ENCODE assay signal across 22 cellular contexts in the genomic region with DNA sequence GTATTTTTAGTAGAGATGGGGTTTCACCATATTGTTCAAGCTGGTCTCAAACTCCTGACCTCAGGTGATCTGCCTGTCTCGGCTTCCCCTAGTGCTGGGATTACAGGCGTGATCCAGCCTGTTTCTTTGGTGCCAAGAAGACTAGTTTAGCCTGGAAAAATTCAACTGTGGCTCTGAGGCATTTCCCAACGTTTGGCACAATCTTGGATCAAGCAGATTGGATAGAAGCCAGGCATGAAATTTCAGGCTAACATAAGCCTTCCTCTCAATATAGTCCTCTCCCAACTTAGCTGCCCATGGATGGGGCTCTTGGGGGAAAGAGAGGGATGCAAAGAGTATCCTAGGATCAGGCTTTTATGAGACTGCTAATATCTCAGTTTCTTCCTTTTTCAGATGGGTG. TPM values are rescaled to one million over a fixed set of nuclear protein-coding genes. Genes with fewer than 3 reads are reported as not detected.
DNase-seq lines count a peak whose midpoint lies in the region; ATAC-seq and TF ChIP-seq lines count a peak whose summit lies in the region.
"Had no signal": no experiment of that assay in that cellular context is flagged by ENCODE, and none has a peak within 500 bp of the region (broad histone marks: within the 10 kb centered on the region; RNA-seq: fewer than 3 reads in every experiment).

No MANE protein-coding gene starts in this region.

- POLR2A ChIA-PET in CD8-positive, alpha-beta T cell (lab: Charles Lee): no interaction called here
- POLR2A ChIA-PET in activated CD4-positive, alpha-beta memory T cell treated with anti-CD3 and anti-CD28 coated beads for 36 hours (lab: Charles Lee): no interaction called here

- H3K9me3 Mint-ChIP-seq in activated naive CD4-positive, alpha-beta T cell treated with anti-CD3 and anti-CD28 coated beads, Interleukin-2, amount 50 U/mL, for 24 hours: no peaks in the 10 kb centered on the region
- no peaks in the 10 kb centered on the region for H3K9me3 Mint-ChIP-seq in CD8-positive, alpha-beta T cell
- no peaks in the 10 kb centered on the region for H3K9me3 Mint-ChIP-seq in effector memory CD8-positive, alpha-beta T cell
- H3K9me3 Mint-ChIP-seq in activated CD4-positive, alpha-beta memory T cell treated with anti-CD3 and anti-CD28 coated beads for 36 hours: no peaks in the 10 kb centered on the region
- H3K9me3 Mint-ChIP-seq: neural progenitor cell had no signal

- intact Hi-C loops in CD8-positive, alpha-beta T cell (cut with DNase I, micrococcal nuclease): loop anchor here in 1 of 2 experiments (5.0 kb wide), 1 partner anchor 155 kb away; no protein-coding TSS in a partner anchor
- intact Hi-C loops in activated CD4-positive, alpha-beta memory T cell treated with anti-CD3 and anti-CD28 coated beads for 36 hours (cut with micrococcal nuclease): no loop called here

- H3K4me3 Mint-ChIP-seq in activated naive CD4-positive, alpha-beta T cell treated with anti-CD3 and anti-CD28 coated beads, Interleukin-2, amount 50 U/mL, for 24 hours: no peak overlapping the region
- H3K4me3 Mint-ChIP-seq in CD8-positive, alpha-beta T cell: no peak overlapping the region
- no peak overlapping the region for H3K4me3 Mint-ChIP-seq in effector memory CD8-positive, alpha-beta T cell
- no peak overlapping the region for H3K4me3 Mint-ChIP-seq in activated CD4-positive, alpha-beta memory T cell treated with anti-CD3 and anti-CD28 coated beads for 36 hours
- H3K4me3 Mint-ChIP-seq: activated CD4-positive, alpha-beta T cell treated with anti-CD3 and anti-CD28 coated beads, Interleukin-2, amount 10 ng/mL, durations not matched to agents 24 days and 14 days; neural progenitor cell had no signal

- no peak for TF ChIP-seq CTCF in CD8-positive, alpha-beta T cell (IDR thresholded peaks at IDR 0.05)
- TF ChIP-seq CTCF in omental fat pad (IDR thresholded peaks at IDR 0.05): no peak

- H3K36me3 Mint-ChIP-seq in activated naive CD4-positive, alpha-beta T cell treated with anti-CD3 and anti-CD28 coated beads, Interleukin-2, amount 50 U/mL, for 24 hours: peaks cover 30% of the 10 kb centered on the region
- H3K36me3 Mint-ChIP-seq in CD8-positive, alpha-beta T cell: peaks cover 65% of the 10 kb centered on the region
- H3K36me3 Mint-ChIP-seq in effector memory CD8-positive, alpha-beta T cell (ENCODE audit: insufficient read depth): peaks cover 66% of the 10 kb centered on the region
- peaks cover 33% of the 10 kb centered on the region for H3K36me3 Mint-ChIP-seq in activated CD4-positive, alpha-beta memory T cell treated with anti-CD3 and anti-CD28 coated beads for 36 hours
- H3K36me3 Mint-ChIP-seq: neural progenitor cell had no signal

- H3K27ac ChIP-seq in CD8-positive, alpha-beta T cell (ENCODE audit: low read depth, low read length): no peak overlapping the region
- H3K27ac ChIP-seq: neural progenitor cell had no signal

- H3K9me3 ChIP-seq in CD8-positive, alpha-beta T cell (ENCODE audit: low read length): no peaks in the 10 kb centered on the region

- H3K27ac Mint-ChIP-seq in activated naive CD4-positive, alpha-beta T cell treated with anti-CD3 and anti-CD28 coated beads, Interleukin-2, amount 50 U/mL, for 24 hours: peak overlapping the region; percentile 83
- peak overlapping the region; percentile 37 for H3K27ac Mint-ChIP-seq in CD8-positive, alpha-beta T cell
- peak overlapping the region; percentile 35 to 66 for H3K27ac Mint-ChIP-seq in effector memory CD8-positive, alpha-beta T cell
- no peak overlapping the region for H3K27ac Mint-ChIP-seq in activated CD4-positive, alpha-beta memory T cell treated with anti-CD3 and anti-CD28 coated beads for 36 hours
- H3K27ac Mint-ChIP-seq: activated CD4-positive, alpha-beta T cell treated with anti-CD3 and anti-CD28 coated beads, Interleukin-2, amount 10 ng/mL, durations not matched to agents 24 days and 14 days; neural progenitor cell had no signal

- no peaks in the 10 kb centered on the region for H3K27me3 Mint-ChIP-seq in activated naive CD4-positive, alpha-beta T cell treated with anti-CD3 and anti-CD28 coated beads, Interleukin-2, amount 50 U/mL, for 24 hours
- no peaks in the 10 kb centered on the region for H3K27me3 Mint-ChIP-seq in CD8-positive, alpha-beta T cell (ENCODE audit: low read depth)
- no peaks in the 10 kb centered on the region for H3K27me3 Mint-ChIP-seq in effector memory CD8-positive, alpha-beta T cell
- H3K27me3 Mint-ChIP-seq in activated CD4-positive, alpha-beta memory T cell treated with anti-CD3 and anti-CD28 coated beads for 36 hours: no peaks in the 10 kb centered on the region
- H3K27me3 Mint-ChIP-seq: activated CD4-positive, alpha-beta T cell treated with anti-CD3 and anti-CD28 coated beads, Interleukin-2, amount 10 ng/mL, durations not matched to agents 24 days and 14 days had no signal

- peaks cover 49% of the 10 kb centered on the region for H3K4me1 Mint-ChIP-seq in activated naive CD4-positive, alpha-beta T cell treated with anti-CD3 and anti-CD28 coated beads, Interleukin-2, amount 50 U/mL, for 24 hours
- peaks cover 51% of the 10 kb centered on the region for H3K4me1 Mint-ChIP-seq in CD8-positive, alpha-beta T cell (ENCODE audit: low read depth)
- peaks cover 25 to 30% of the 10 kb centered on the region in 2 donors for H3K4me1 Mint-ChIP-seq in effector memory CD8-positive, alpha-beta T cell (ENCODE audit: low read depth in 2 of 2)
- peaks cover 34% of the 10 kb centered on the region for H3K4me1 Mint-ChIP-seq in activated CD4-positive, alpha-beta memory T cell treated with anti-CD3 and anti-CD28 coated beads for 36 hours (ENCODE audit: low read depth)

- H3K4me1 ChIP-seq in CD8-positive, alpha-beta T cell (ENCODE audit: insufficient read depth, low read length): peaks cover 26% of the 10 kb centered on the region
- H3K4me1 ChIP-seq: neural progenitor cell had no signal

- no peak for ATAC-seq in CD8-positive, alpha-beta T cell
- ATAC-seq in effector memory CD8-positive, alpha-beta T cell (replicated peaks): no peak
- ATAC-seq in omental fat pad (ENCODE audit: low FRiP score): peak; percentile 17
- ATAC-seq: HCT116 had no signal

- CTCF ChIA-PET in CD8-positive, alpha-beta T cell (lab: Charles Lee): interaction anchor here (1.3 kb wide), 1 partner anchor 50 kb away, joined by 3 read pairs; no protein-coding TSS in a partner anchor
- CTCF ChIA-PET in activated CD4-positive, alpha-beta memory T cell treated with anti-CD3 and anti-CD28 coated beads for 36 hours (lab: Charles Lee): no interaction called here

- DNase-seq in activated naive CD4-positive, alpha-beta T cell treated with Interleukin-2 at 50 U/mL for 16 hours: no peak
- DNase-seq in CD8-positive, alpha-beta T cell: no peak
- no peak for DNase-seq in effector memory CD8-positive, alpha-beta T cell
- no peak for DNase-seq in omental fat pad (ENCODE audit: low spot score)
- DNase-seq in NAMALWA (ENCODE audit: low spot score): no peak
- DNase-seq in activated CD4-positive, alpha-beta memory T cell treated with anti-CD3 and anti-CD28 coated beads for 36 hours: no peak
- no peak for DNase-seq in NCI-H1694 treated with DMSO at 0.1 percent for 48 hours (lab: John Stamatoyannopoulos, UW)
- DNase-seq: activated CD4-positive, alpha-beta T cell treated with anti-CD3 and anti-CD28 coated beads, Interleukin-2, amount 10 ng/mL, durations not matched to agents 24 days and 14 days; activated CD8-positive, alpha-beta memory T cell treated with anti-CD3 and anti-CD28 coated beads, Interleukin-2, amount 50 U/mL, for 4 hours; activated effector memory CD4-positive, alpha-beta T cell treated with anti-CD3 and anti-CD28 coated beads, Interleukin-2, amount 50 U/mL, for 16 hours; anterior cingulate cortex; erythroblast; midbrain; NCI-H526; SHP77 treated with DMSO at 0.1 percent for 48 hours; stimulated activated CD4-positive, alpha-beta T cell treated with anti-CD3 and anti-CD28 coated beads, Interleukin-12 subunit alpha, Interleukin-12 subunit beta, amount 100 ng/mL, for 4 hours; T-helper 1 cell had no signal

- no peak overlapping the region for H3K4me3 ChIP-seq in CD8-positive, alpha-beta T cell (ENCODE audit: low read depth, low read length)
- H3K4me3 ChIP-seq: BLaER1 treated with 17β-estradiol and CSF1 and Interleukin-3, amounts not matched to agents 10 nM and 100 nM; neural progenitor cell had no signal

- peaks cover 21% of the 10 kb centered on the region for H3K36me3 ChIP-seq in CD8-positive, alpha-beta T cell (ENCODE audit: insufficient read depth, low read length)
- H3K36me3 ChIP-seq: neural progenitor cell had no signal

- H3K27me3 ChIP-seq in CD8-positive, alpha-beta T cell (ENCODE audit: insufficient read depth, low read length): no peaks in the 10 kb centered on the region
- H3K27me3 ChIP-seq: BLaER1 treated with 17β-estradiol and CSF1 and Interleukin-3, amounts not matched to agents 10 nM and 100 nM; neural progenitor cell had no signal

RNA-seq across cellular contexts. Expression of a gene that starts 53.8 kb away (rescaled TPM):
- total RNA-seq in CD8-positive, alpha-beta T cell: 10 to 100 TPM; 36.4 to 36.8 TPM
- 10 to 100 TPM in 3 of 4 donors, 1 to 10 TPM in 1; 8.5 to 23.5 (median 20.5) TPM for total RNA-seq in omental fat pad
- 10 to 100 TPM; 50.1 to 52.1 TPM for total RNA-seq in activated CD4-positive, alpha-beta memory T cell treated with anti-CD3 and anti-CD28 coated beads for 36 hours
- total RNA-seq: pulmonary artery endothelial cell had no signal
